In the genomic region with DNA sequence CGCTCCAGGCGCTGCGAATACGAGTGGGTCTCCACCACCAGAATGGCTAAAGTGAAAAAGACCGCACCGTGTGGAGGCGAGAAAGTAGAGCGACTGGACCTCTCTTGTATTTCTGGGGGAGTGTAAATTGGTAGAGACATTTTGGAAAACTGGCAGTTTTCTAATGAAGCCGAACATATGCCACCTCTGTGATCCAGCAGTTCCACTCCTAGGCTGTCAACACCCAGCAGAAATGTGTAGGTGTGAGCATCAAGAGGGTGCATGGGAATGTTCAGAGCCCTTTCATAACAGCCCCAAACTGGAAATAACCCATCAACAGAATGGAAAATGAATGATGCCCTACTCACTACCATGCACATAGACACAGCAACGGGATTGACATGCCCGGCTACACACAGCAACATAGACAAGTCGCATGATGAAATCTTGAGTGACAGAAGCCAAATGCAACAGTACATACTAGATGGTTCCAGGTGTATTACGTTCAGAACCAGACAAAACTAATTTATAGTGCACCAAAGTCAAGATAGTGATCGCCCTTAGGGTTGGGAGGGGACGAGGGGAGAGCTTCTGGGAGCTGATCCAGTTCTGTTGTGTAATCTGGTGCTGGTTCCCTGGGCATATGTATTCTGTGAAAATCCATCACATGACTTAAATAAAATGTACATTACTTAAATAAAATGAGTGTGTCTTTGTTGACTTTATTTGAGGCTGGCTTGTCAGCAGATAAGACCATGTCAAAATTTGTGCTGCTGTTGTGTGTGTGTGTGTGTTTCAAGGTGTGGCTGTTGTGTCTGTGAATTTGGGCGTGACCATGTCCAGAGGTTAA, we compare ENCODE assay signal across 8 cellular contexts. TPM values are rescaled to one million over a fixed set of nuclear protein-coding genes. Genes with fewer than 3 reads are reported as not detected.
DNase-seq lines count a peak whose midpoint lies in the region; ATAC-seq, FAIRE-seq and TF ChIP-seq lines count a peak whose summit lies in the region.

No MANE protein-coding gene starts in this region.

- peaks cover 6% of the 10 kb centered on the region for H3K36me3 ChIP-seq in bronchial epithelial cell (ENCODE audit: control insufficient read depth, insufficient read depth, low read length)
- H3K36me3 ChIP-seq in mucosa of rectum (ENCODE audit: control insufficient read depth in 2 of 2, insufficient read depth in 2 of 2, low read length in 2 of 2), result peaks cover 0 to 2% of the 10 kb centered on the region in 2 donors

- no peaks in the 10 kb centered on the region for H3K9me3 ChIP-seq in mucosa of rectum (ENCODE audit: control insufficient read depth in 2 of 2, low read length in 2 of 2)

- H3K9ac ChIP-seq in mucosa of rectum (ENCODE audit: low read depth in 1 of 2, low read length in 2 of 2), result peak overlapping the region; percentile 56 to 83

- peak overlapping the region; percentile 94 for H3K27ac ChIP-seq in 22Rv1
- H3K27ac ChIP-seq in mucosa of rectum (ENCODE audit: low read depth in 2 of 2, low read length in 2 of 2), result peak overlapping the region; percentile 92

- no peak for DNase-seq in HTR-8/SVneo (ENCODE audit: insufficient read length, low spot score)
- DNase-seq in bronchial epithelial cell (ENCODE audit: low read depth), result peak; percentile 31
- no peak for DNase-seq in dermis blood vessel endothelial cell
- no peak for DNase-seq in NCI-H187 (lab: John Stamatoyannopoulos, UW)

- ATAC-seq in HG03565 (IDR thresholded peaks at IDR 0.05; ENCODE audit: unreplicated experiment) (no peak), GM19455 (IDR thresholded peaks at IDR 0.05; ENCODE audit: unreplicated experiment) (no peak)

- FAIRE-seq in HTR-8/SVneo (lab: Jason Lieb, UNC) (peak; percentile 9), bronchial epithelial cell (lab: Jason Lieb, UNC) (no peak)

- TF ChIP-seq CTCF in 22Rv1 (IDR thresholded peaks at IDR 0.05), result no peak
- no peak for TF ChIP-seq CTCF in bronchial epithelial cell (IDR thresholded peaks at IDR 0.05; ENCODE audit: insufficient read depth, low read length, severe bottlenecking)

- H3K4me3 ChIP-seq in bronchial epithelial cell (ENCODE audit: low read depth, low read length) (peak overlapping the region; percentile 96), mucosa of rectum (ENCODE audit: low read length in 2 of 2) (peak overlapping the region; percentile 76 to 78)

- H3K27me3 ChIP-seq in bronchial epithelial cell (ENCODE audit: control insufficient read depth, insufficient read depth, low read length) (no peaks in the 10 kb centered on the region), mucosa of rectum (ENCODE audit: control insufficient read depth in 2 of 2, insufficient read depth in 2 of 2, low read length in 2 of 2) (no peaks in the 10 kb centered on the region)

- H3K4me1 ChIP-seq in mucosa of rectum (ENCODE audit: control insufficient read depth in 2 of 2, insufficient read depth in 2 of 2, low read length in 2 of 2), result peaks cover 28 to 31% of the 10 kb centered on the region in 2 donors

RNA-seq across cellular contexts. Expression of gene BCL7C, which starts 0.9 kb away (rescaled TPM):
- total RNA-seq in bronchial epithelial cell (24.7 and 50.1 TPM in 2 replicates), dermis blood vessel endothelial cell (40.0 and 58.0 TPM in 2 replicates)

RNA-seq across cellular contexts. Expression of gene CTF1, which starts 1.7 kb away (rescaled TPM):
- 0.26 and 0.38 TPM in 2 replicates for total RNA-seq in bronchial epithelial cell
- 0.17 and 0.70 TPM in 2 replicates for total RNA-seq in dermis blood vessel endothelial cell

RNA-seq across cellular contexts. Expression of gene FBXL19, which starts 28.6 kb away (rescaled TPM):
- total RNA-seq in bronchial epithelial cell, result 7.9 and 10.0 TPM in 2 replicates
- total RNA-seq in dermis blood vessel endothelial cell, result 21.8 and 26.7 TPM in 2 replicates

RNA-seq across cellular contexts. Expression of gene ORAI3, which starts 54.1 kb away (rescaled TPM):
- 16.6 and 17.5 TPM in 2 replicates for total RNA-seq in bronchial epithelial cell
- 40.2 and 42.4 TPM in 2 replicates for total RNA-seq in dermis blood vessel endothelial cell
